In the genomic region with DNA sequence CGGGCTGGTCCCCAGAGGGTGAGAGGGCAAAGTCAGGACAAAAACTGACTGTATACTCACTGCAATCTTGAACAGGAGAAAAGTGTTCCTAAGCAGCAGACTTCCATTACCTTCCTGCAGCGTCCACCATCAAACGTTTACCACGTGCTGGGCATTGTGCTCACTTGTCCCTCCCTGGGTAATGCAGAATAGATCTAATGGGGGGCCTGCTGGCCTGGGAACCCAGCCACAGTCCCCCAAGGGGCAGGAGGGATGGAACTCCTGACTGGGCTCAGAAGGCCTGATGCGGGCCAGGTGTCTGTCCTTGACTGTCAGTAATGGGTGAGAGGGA, we compare ENCODE assay signal across 8 cellular contexts. TPM values are rescaled to one million over a fixed set of nuclear protein-coding genes. Genes with fewer than 3 reads are reported as not detected.
A peak's percentile ranks its signal among the peaks of the same experiment; 100 is the strongest.
DNase-seq lines count a peak whose midpoint lies in the region; ATAC-seq and TF ChIP-seq lines count a peak whose summit lies in the region.

No MANE protein-coding gene starts in this region.

- H2BK120ac ChIP-seq in mesenchymal stem cell (ENCODE audit: low read depth, low read length): no peak overlapping the region

- H3K18ac ChIP-seq in mesenchymal stem cell (ENCODE audit: low read depth in 1 of 2, low read length in 2 of 2): peak overlapping the region; percentile 11 to 70

- no peak overlapping the region for H3K14ac ChIP-seq in mesenchymal stem cell (ENCODE audit: low read length in 2 of 2)

- DNase-seq in right atrium auricular region (ENCODE audit: low spot score) (no peak), cardiac septum (ENCODE audit: low spot score) (no peak), ascending aorta (ENCODE audit: low spot score in 2 of 2) (no peak), mesenchymal stem cell (no peak), NCI-H345 treated with DMSO at 0.1 percent for 48 hours (lab: John Stamatoyannopoulos, UW; ENCODE audit: unreplicated experiment) (no peak), NCI-H1417 (lab: John Stamatoyannopoulos, UW) (no peak)

- peak overlapping the region; percentile 50 for H3K4me2 ChIP-seq in mesenchymal stem cell (ENCODE audit: low read length, poor library complexity, severe bottlenecking)

- H3K36me3 ChIP-seq in right atrium auricular region (no peaks in the 10 kb centered on the region), ascending aorta (no peaks in the 10 kb centered on the region), mesenchymal stem cell (ENCODE audit: control insufficient read depth in 1 of 2, insufficient read depth in 2 of 2, low read depth in 1 of 2, low read length in 2 of 2) (no peaks in the 10 kb centered on the region)

- H3K9me3 ChIP-seq in right atrium auricular region (no peaks in the 10 kb centered on the region), ascending aorta (no peaks in the 10 kb centered on the region), mesenchymal stem cell (ENCODE audit: control insufficient read depth, low read length) (no peaks in the 10 kb centered on the region)

- no peak overlapping the region for H3K4ac ChIP-seq in mesenchymal stem cell (ENCODE audit: low read depth in 1 of 2, low read length in 2 of 2)

- H3K27ac ChIP-seq in right atrium auricular region (peak overlapping the region; percentile 83 to 88), ascending aorta (peak overlapping the region; percentile 79 to 81), mesenchymal stem cell (ENCODE audit: low read length, poor library complexity, severe bottlenecking) (no peak overlapping the region)

- WGBS in mesenchymal stem cell: 25% methylated on average over 4 of the region's 5 CpGs

- H2BK5ac ChIP-seq in mesenchymal stem cell (ENCODE audit: low read depth, low read length, poor library complexity, severe bottlenecking): no peak overlapping the region

- H3K9ac ChIP-seq in mesenchymal stem cell (ENCODE audit: low read length): peak overlapping the region; percentile 97

- ATAC-seq in HG03175 (IDR thresholded peaks at IDR 0.05; ENCODE audit: unreplicated experiment) (no peak), HG02852 (IDR thresholded peaks at IDR 0.05; ENCODE audit: unreplicated experiment) (no peak)

- H2BK12ac ChIP-seq in mesenchymal stem cell (ENCODE audit: low read length in 2 of 2): no peak overlapping the region

- peak overlapping the region; percentile 80 for H4K91ac ChIP-seq in mesenchymal stem cell (ENCODE audit: low read length)

- peak overlapping the region; percentile 71 for H2AFZ ChIP-seq in mesenchymal stem cell (ENCODE audit: low read depth, low read length)

- H3K23ac ChIP-seq in mesenchymal stem cell (ENCODE audit: low read length in 2 of 2): no peak overlapping the region

- H3K4me1 ChIP-seq in right atrium auricular region (peaks cover 0 to 18% of the 10 kb centered on the region in 2 donors), ascending aorta (peaks cover 0 to 2% of the 10 kb centered on the region in 2 donors), mesenchymal stem cell (ENCODE audit: control insufficient read depth, insufficient read depth, low read depth, low read length) (peaks cover 3% of the 10 kb centered on the region)

- no peak overlapping the region for H2AK5ac ChIP-seq in mesenchymal stem cell (ENCODE audit: low read length, severe bottlenecking)

- no peaks in the 10 kb centered on the region for H3K79me1 ChIP-seq in mesenchymal stem cell (replicated peaks; ENCODE audit: low read length, poor library complexity, severe bottlenecking)

- TF ChIP-seq CTCF in right atrium auricular region (IDR thresholded peaks at IDR 0.05) (peak in 1 of 2 donors; percentile 1), ascending aorta (IDR thresholded peaks at IDR 0.05) (no peak)

- H3K4me3 ChIP-seq in right atrium auricular region (peak overlapping the region in 1 of 2 donors; percentile 58), ascending aorta (peak overlapping the region; percentile 52 to 69), mesenchymal stem cell (ENCODE audit: insufficient read depth in 1 of 2, low read depth in 1 of 2, low read length in 2 of 2) (peak overlapping the region in 1 of 2 experiments; percentile 93)

- H3K27me3 ChIP-seq in right atrium auricular region (no peaks in the 10 kb centered on the region), ascending aorta (no peaks in the 10 kb centered on the region), mesenchymal stem cell (ENCODE audit: control insufficient read depth in 1 of 2, insufficient read depth in 1 of 2, low read length in 2 of 2) (peaks cover 0 to 40% of the 10 kb centered on the region in 2 experiments)

- intact Hi-C loops in cardiac septum (cut with DNase I): no loop called here
- intact Hi-C loops in ascending aorta (cut with DNase I): loop anchor here (5.0 kb wide), 2 partner anchors 96 to 734 kb away; a partner anchor contains a TSS

- H4K8ac ChIP-seq in mesenchymal stem cell (ENCODE audit: low read length): peak overlapping the region; percentile 92

- peak overlapping the region; percentile 89 for H2BK15ac ChIP-seq in mesenchymal stem cell (ENCODE audit: low read depth, poor library complexity, severe bottlenecking)

RNA-seq across cellular contexts. Expression of a gene that starts 37.6 kb away (rescaled TPM):
- total RNA-seq in right atrium auricular region (1 to 10 TPM; 4.3 to 8.7 TPM), cardiac septum (9.4 TPM), ascending aorta (50.9 TPM)
- polyA plus RNA-seq in mesenchymal stem cell (2013, experiment 1 of 2): 15.8 TPM
- polyA plus RNA-seq in mesenchymal stem cell (2013, experiment 2 of 2): 12.3 TPM

RNA-seq across cellular contexts. Expression of a gene that starts 52.6 kb away (rescaled TPM):
- total RNA-seq in right atrium auricular region (1 to 10 TPM in 1 of 2 donors, under 1 TPM in 1; 0.93 to 2.4 TPM), cardiac septum (3.2 TPM), ascending aorta (2.1 TPM)
- polyA plus RNA-seq in mesenchymal stem cell (2013, experiment 1 of 2): 2.8 TPM
- 3.0 TPM for polyA plus RNA-seq in mesenchymal stem cell (2013, experiment 2 of 2)
